ENCODE assay signal across 12 cellular contexts in the genomic region with DNA sequence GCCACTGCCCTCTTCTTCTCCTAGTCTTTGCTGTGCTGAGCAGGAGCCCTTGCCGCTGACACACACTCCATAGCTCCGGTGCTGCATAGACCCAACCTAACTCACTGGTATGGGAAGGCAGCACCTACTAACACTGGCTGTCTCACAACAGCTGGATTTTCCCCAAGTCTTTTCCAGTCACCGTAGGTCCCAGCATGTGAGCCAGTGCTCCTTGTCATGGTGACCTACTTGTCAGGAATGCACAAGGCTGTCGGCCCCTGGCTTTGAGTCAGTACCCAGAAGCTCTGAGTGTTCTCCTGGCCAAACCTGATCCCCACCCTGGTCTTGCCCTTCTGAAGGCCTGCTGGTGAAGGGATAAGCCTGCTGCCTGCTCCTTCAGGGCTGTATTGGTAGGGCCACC. TPM values are rescaled to one million over a fixed set of nuclear protein-coding genes. Genes with fewer than 3 reads are reported as not detected.
A peak's percentile ranks its signal among the peaks of the same experiment; 100 is the strongest.
DNase-seq lines count a peak whose midpoint lies in the region; TF ChIP-seq lines count a peak whose summit lies in the region.
"Had no signal": no experiment of that assay in that cellular context is flagged by ENCODE, and none has a peak within 500 bp of the region (broad histone marks: within the 10 kb centered on the region; RNA-seq: fewer than 3 reads in every experiment).

No MANE protein-coding gene starts in this region.

- H3F3A ChIP-seq in smooth muscle cell (ENCODE audit: low read depth) (no peaks in the 10 kb centered on the region), SK-N-SH (replicated peaks; ENCODE audit: insufficient read depth) (peaks cover 11% of the 10 kb centered on the region)

- H2AFZ ChIP-seq in smooth muscle cell (ENCODE audit: low read depth) (no peak overlapping the region), SK-N-SH (ENCODE audit: low read depth) (no peak overlapping the region)

- CTCF ChIA-PET in SK-N-SH (lab: Yijun Ruan, JAX), result no interaction called here

- H3K79me2 ChIP-seq in smooth muscle cell (ENCODE audit: low read depth) (no peaks in the 10 kb centered on the region), SK-N-SH (ENCODE audit: insufficient read depth) (no peaks in the 10 kb centered on the region)

- H3K36me3 Mint-ChIP-seq in HFFc6 (ENCODE audit: low read depth) (peaks cover 32% of the 10 kb centered on the region), immature natural killer cell (no peaks in the 10 kb centered on the region), type B pancreatic cell (peaks cover 11% of the 10 kb centered on the region)
- H3K36me3 Mint-ChIP-seq: activated naive CD8-positive, alpha-beta T cell treated with anti-CD3 and anti-CD28 coated beads, Interleukin-2, amount 10 ng/mL, durations not matched to agents 7 days and 5 days had no signal

- no peak overlapping the region for H3K4me3 ChIP-seq in adrenal gland
- H3K4me3 ChIP-seq in left ventricle myocardium inferior, result no peak overlapping the region
- no peak overlapping the region for H3K4me3 ChIP-seq in smooth muscle cell
- no peak overlapping the region for H3K4me3 ChIP-seq in SK-N-SH (ENCODE audit: low read depth in 2 of 2, low read length in 1 of 2)

- H3K27ac ChIP-seq in adrenal gland, result peak overlapping the region in 1 of 5 donors; percentile 68
- H3K27ac ChIP-seq in left ventricle myocardium inferior (replicated peaks), result peak overlapping the region; percentile 39
- peak overlapping the region; percentile 68 for H3K27ac ChIP-seq in smooth muscle cell (ENCODE audit: low read depth)
- H3K27ac ChIP-seq in SK-N-SH (ENCODE audit: low read depth in 2 of 2, low read length in 1 of 2), result no peak overlapping the region

- DNase-seq in HFFc6, result peak; percentile 89
- DNase-seq in adrenal gland, result peak in 6 of 7 donors; percentile 77 to 90 (median 83)
- DNase-seq in left ventricle myocardium inferior, result no peak
- DNase-seq in smooth muscle cell (lab: John Stamatoyannopoulos, UW; ENCODE audit: unreplicated experiment), result no peak
- no peak for DNase-seq in SK-N-SH
- no peak for DNase-seq in immature natural killer cell
- no peak for DNase-seq in type B pancreatic cell (ENCODE audit: extremely low spot score, unreplicated experiment)
- no peak for DNase-seq in NCI-H345 (lab: John Stamatoyannopoulos, UW)
- DNase-seq: activated naive CD8-positive, alpha-beta T cell treated with anti-CD3 and anti-CD28 coated beads, Interleukin-2, amount 10 ng/mL, durations not matched to agents 7 days and 5 days; effector CD4-positive, alpha-beta T cell; NCI-H226; OCI-M1 had no signal

- H3K9me3 Mint-ChIP-seq in HFFc6 (peaks cover 26% of the 10 kb centered on the region), immature natural killer cell (peaks cover 1 to 10% (median 7%) of the 10 kb centered on the region in 6 donors), type B pancreatic cell (peaks cover 17% of the 10 kb centered on the region)

- H3K27me3 ChIP-seq in adrenal gland, result no peaks in the 10 kb centered on the region
- H3K27me3 ChIP-seq in left ventricle myocardium inferior (ENCODE audit: low read depth), result no peaks in the 10 kb centered on the region
- no peaks in the 10 kb centered on the region for H3K27me3 ChIP-seq in smooth muscle cell (ENCODE audit: low read depth)
- no peaks in the 10 kb centered on the region for H3K27me3 ChIP-seq in SK-N-SH (ENCODE audit: insufficient read depth)

- 52 to 59% (median 56%) methylated on average over 3 to 4 of the region's 4 CpGs for WGBS in adrenal gland, 4 donors
- 49% methylated on average over 4 of the region's 4 CpGs for WGBS in smooth muscle cell (ENCODE audit: low lambda C conversion rate)
- 72% methylated on average over 4 of the region's 4 CpGs for WGBS in SK-N-SH (ENCODE audit: low lambda C conversion rate)

- H3K9me3 ChIP-seq in adrenal gland (replicated peaks in 1 of 3), result no peaks in the 10 kb centered on the region
- H3K9me3 ChIP-seq in left ventricle myocardium inferior (replicated peaks), result peaks cover 22% of the 10 kb centered on the region
- H3K9me3 ChIP-seq in smooth muscle cell (replicated peaks; ENCODE audit: low read depth), result no peaks in the 10 kb centered on the region
- H3K9me3 ChIP-seq in SK-N-SH, result peaks cover 4% of the 10 kb centered on the region; the same call in 1 of the 2 replicates

- H3K36me3 ChIP-seq in adrenal gland (replicated peaks in 1 of 2), result no peaks in the 10 kb centered on the region
- H3K36me3 ChIP-seq in left ventricle myocardium inferior, result peaks cover 2% of the 10 kb centered on the region
- no peaks in the 10 kb centered on the region for H3K36me3 ChIP-seq in smooth muscle cell (ENCODE audit: low read depth)
- peaks cover 0 to 1% of the 10 kb centered on the region in 2 experiments for H3K36me3 ChIP-seq in SK-N-SH (replicated peaks in 1 of 2; ENCODE audit: control insufficient read depth in 1 of 2, insufficient read depth in 2 of 2, low read length in 1 of 2)

- no peaks in the 10 kb centered on the region for H3K9me2 ChIP-seq in SK-N-SH

- POLR2A ChIA-PET in SK-N-SH (lab: Yijun Ruan, JAX), result no interaction called here

- no peak for TF ChIP-seq POLR2A in adrenal gland (IDR thresholded peaks at IDR 0.05)

- peaks cover 27% of the 10 kb centered on the region for H3K27me3 Mint-ChIP-seq in HFFc6 (ENCODE audit: insufficient read depth)
- H3K27me3 Mint-ChIP-seq in immature natural killer cell (ENCODE audit: low read depth in 3 of 3), result peaks cover 0 to 2% (median 0%) of the 10 kb centered on the region in 3 donors
- no peaks in the 10 kb centered on the region for H3K27me3 Mint-ChIP-seq in type B pancreatic cell

- no peak overlapping the region; the same call in 1 of the 2 replicates for H3K4me3 Mint-ChIP-seq in HFFc6
- no peak overlapping the region for H3K4me3 Mint-ChIP-seq in immature natural killer cell
- no peak overlapping the region for H3K4me3 Mint-ChIP-seq in type B pancreatic cell
- H3K4me3 Mint-ChIP-seq: activated naive CD8-positive, alpha-beta T cell treated with anti-CD3 and anti-CD28 coated beads, Interleukin-2, amount 10 ng/mL, durations not matched to agents 7 days and 5 days had no signal

- intact Hi-C loops in adrenal gland (cut with DNase I) (no loop called here), left ventricle myocardium inferior (cut with micrococcal nuclease) (no loop called here)

- H3K4me1 ChIP-seq in adrenal gland (replicated peaks in 1 of 2) (peaks cover 0 to 9% of the 10 kb centered on the region in 2 donors), left ventricle myocardium inferior (peaks cover 51% of the 10 kb centered on the region), smooth muscle cell (ENCODE audit: low read depth) (peaks cover 5% of the 10 kb centered on the region), SK-N-SH (ENCODE audit: control insufficient read depth in 1 of 2, insufficient read depth in 2 of 2, low read depth in 1 of 2, low read length in 1 of 2) (no peaks in the 10 kb centered on the region; a peak in 1 of 4 replicates)

- peaks cover 48% of the 10 kb centered on the region for H3K4me1 Mint-ChIP-seq in HFFc6 (ENCODE audit: low read depth)
- no peaks in the 10 kb centered on the region for H3K4me1 Mint-ChIP-seq in immature natural killer cell
- H3K4me1 Mint-ChIP-seq in type B pancreatic cell (ENCODE audit: unreplicated experiment), result peaks cover 20% of the 10 kb centered on the region

- no peak for TF ChIP-seq EP300 in SK-N-SH (IDR thresholded peaks at IDR 0.05; ENCODE audit: borderline replicate concordance in 1 of 2, low read depth in 1 of 2, low read length in 1 of 2)

- H3K27ac Mint-ChIP-seq in HFFc6 (peak overlapping the region; percentile 84), immature natural killer cell (no peak overlapping the region), type B pancreatic cell (no peak overlapping the region)
- H3K27ac Mint-ChIP-seq: activated naive CD8-positive, alpha-beta T cell treated with anti-CD3 and anti-CD28 coated beads, Interleukin-2, amount 10 ng/mL, durations not matched to agents 7 days and 5 days had no signal

- TF ChIP-seq CTCF in HFFc6 (IDR thresholded peaks at IDR 0.05) (no peak), adrenal gland (IDR thresholded peaks at IDR 0.05) (peak in 2 of 6 experiments; percentile 5 to 18), left ventricle myocardium inferior (IDR thresholded peaks at IDR 0.05; ENCODE audit: borderline replicate concordance) (no peak), smooth muscle cell (IDR thresholded peaks at IDR 0.05; ENCODE audit: borderline replicate concordance, insufficient read depth, poor library complexity, severe bottlenecking) (no peak), SK-N-SH (IDR thresholded peaks at IDR 0.05) (no peak), type B pancreatic cell (conservative IDR thresholded peaks at IDR 0.05) (no peak)

- no peak for TF ChIP-seq RAD21 in SK-N-SH (IDR thresholded peaks at IDR 0.05; ENCODE audit: low read length)

- H3K4me2 ChIP-seq in smooth muscle cell (no peak overlapping the region), SK-N-SH (no peak overlapping the region)

- H3K9ac ChIP-seq in smooth muscle cell (ENCODE audit: low read depth) (no peak overlapping the region), SK-N-SH (no peak overlapping the region)

- H4K20me1 ChIP-seq in smooth muscle cell (ENCODE audit: low read depth), result no peaks in the 10 kb centered on the region
- no peaks in the 10 kb centered on the region for H4K20me1 ChIP-seq in SK-N-SH (ENCODE audit: insufficient read depth)

TF ChIP-seq in SK-N-SH, 30 proteins besides CTCF, POLR2A, EP300 and RAD21 (continues in another document):
- TF ChIP-seq SIN3A (IDR thresholded peaks at IDR 0.05; ENCODE audit: borderline replicate concordance, low read depth, low read length), result no peak
- TF ChIP-seq, protein P1, sequence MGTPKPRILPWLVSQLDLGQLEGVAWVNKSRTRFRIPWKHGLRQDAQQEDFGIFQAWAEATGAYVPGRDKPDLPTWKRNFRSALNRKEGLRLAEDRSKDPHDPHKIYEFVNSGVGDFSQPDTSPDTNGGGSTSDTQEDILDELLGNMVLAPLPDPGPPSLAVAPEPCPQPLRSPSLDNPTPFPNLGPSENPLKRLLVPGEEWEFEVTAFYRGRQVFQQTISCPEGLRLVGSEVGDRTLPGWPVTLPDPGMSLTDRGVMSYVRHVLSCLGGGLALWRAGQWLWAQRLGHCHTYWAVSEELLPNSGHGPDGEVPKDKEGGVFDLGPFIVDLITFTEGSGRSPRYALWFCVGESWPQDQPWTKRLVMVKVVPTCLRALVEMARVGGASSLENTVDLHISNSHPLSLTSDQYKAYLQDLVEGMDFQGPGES (IDR thresholded peaks at IDR 0.05; ENCODE audit: low read depth, low read length), result no peak
- no peak for TF ChIP-seq FOXM1 (IDR thresholded peaks at IDR 0.05; ENCODE audit: low read depth)
- no peak for TF ChIP-seq POLR2AphosphoS5 (IDR thresholded peaks at IDR 0.05; ENCODE audit: low read depth, low read length)

RNA-seq across cellular contexts. Expression of a gene that starts 25.7 kb away (rescaled TPM):
- total RNA-seq in HFFc6 (2021; fragmentation: NEBNext Ultra II Directional; extraction: Animal tissue kit (Norgen Biotek cat#: 25700)), result 100 to 1,000 TPM; 244 to 311 (median 274) TPM
- total RNA-seq in adrenal gland (10 to 100 TPM; 15.9 to 63.0 (median 35.8) TPM), left ventricle myocardium inferior (44.4 TPM), smooth muscle cell (103 and 114 TPM in 2 replicates), type B pancreatic cell (ENCODE audit: low replicate concordance) (79.2 and 122 TPM in 2 replicates)
- polyA plus RNA-seq in adrenal gland (10 to 100 TPM in 2 of 3 donors, 1 to 10 TPM in 1; 9.5 to 15.4 (median 10.5) TPM), smooth muscle cell (92.1 and 109 TPM in 2 replicates), SK-N-SH (2012; rRNA removed) (163 and 185 TPM in 2 replicates), immature natural killer cell (not detected)
- 91.0 and 115 TPM in 2 replicates for polyA plus RNA-seq in SK-N-SH (2012; cell fraction: cytosol; rRNA removed)
- polyA plus RNA-seq in SK-N-SH (2012; cell fraction: nucleus; rRNA removed), result 312 and 373 TPM in 2 replicates
- total RNA-seq: activated naive CD8-positive, alpha-beta T cell treated with anti-CD3 and anti-CD28 coated beads, Interleukin-2, amount 10 ng/mL, durations not matched to agents 7 days and 5 days had no signal

Comparison
In these comparisons a context has a peak if more than half of its experiments do, and no peak if none do; other contexts are left out.
1. DNase-seq: peak in HFFc6 (single experiment) and adrenal gland (6 of 7); none in left ventricle myocardium inferior (single experiment), smooth muscle cell (single experiment), SK-N-SH (single experiment), immature natural killer cell (0 of 3), type B pancreatic cell (single experiment) and NCI-H345 (single experiment).
2. H3K27ac ChIP-seq: peak in left ventricle myocardium inferior (single experiment) and smooth muscle cell (single experiment); none in SK-N-SH (0 of 2).